12 cellular contexts compared by ENCODE assay signal in genomic region chr7:41695661-41696322, GRCh38. TPM values are rescaled to one million over a fixed set of nuclear protein-coding genes. Genes with fewer than 3 reads are reported as not detected.
DNase-seq lines count a peak whose midpoint lies in the region; ATAC-seq and TF ChIP-seq lines count a peak whose summit lies in the region.
"Had no signal": no experiment of that assay in that cellular context is flagged by ENCODE, and none has a peak within 500 bp of the region (broad histone marks: within the 10 kb centered on the region; RNA-seq: fewer than 3 reads in every experiment).

No MANE protein-coding gene starts in this region.

- H3K36me3 Mint-ChIP-seq in stimulated activated naive B cell treated with anti-CD40 and anti-IgM and Interleukin-4, amounts not matched to agents 10 μg/mL and 1 μg/mL and 100 μg/mL, for 72 hours, result no peaks in the 10 kb centered on the region
- H3K36me3 Mint-ChIP-seq: activated CD4-positive, alpha-beta memory T cell treated with anti-CD3 and anti-CD28 coated beads for 36 hours had no signal

- POLR2A ChIA-PET in SK-N-SH (lab: Yijun Ruan, JAX), result no interaction called here

- H3K9ac ChIP-seq in SK-N-SH (peak overlapping the region; percentile 85), neural cell (ENCODE audit: low read length) (no peak overlapping the region)

- H4K20me1 ChIP-seq in SK-N-SH (ENCODE audit: insufficient read depth) (peaks cover 86% of the 10 kb centered on the region), neural cell (ENCODE audit: insufficient read depth) (no peaks in the 10 kb centered on the region)

- no peaks in the 10 kb centered on the region for H3K9me3 Mint-ChIP-seq in stimulated activated naive B cell treated with anti-CD40 and anti-IgM and Interleukin-4, amounts not matched to agents 10 μg/mL and 1 μg/mL and 100 μg/mL, for 72 hours
- H3K9me3 Mint-ChIP-seq: activated CD4-positive, alpha-beta memory T cell treated with anti-CD3 and anti-CD28 coated beads for 36 hours had no signal

- H2AFZ ChIP-seq in SK-N-SH (ENCODE audit: low read depth) (no peak overlapping the region), neural cell (ENCODE audit: low read depth, low read length) (no peak overlapping the region)

- H3F3A ChIP-seq in SK-N-SH (replicated peaks; ENCODE audit: insufficient read depth), result peaks cover 73% of the 10 kb centered on the region
- H3F3A ChIP-seq in neural cell (ENCODE audit: insufficient read depth, low read length, poor library complexity, severe bottlenecking), result no peaks in the 10 kb centered on the region

- H3K27ac Mint-ChIP-seq in stimulated activated naive B cell treated with anti-CD40 and anti-IgM and Interleukin-4, amounts not matched to agents 10 μg/mL and 1 μg/mL and 100 μg/mL, for 72 hours, result no peak overlapping the region
- H3K27ac Mint-ChIP-seq: activated CD4-positive, alpha-beta memory T cell treated with anti-CD3 and anti-CD28 coated beads for 36 hours had no signal

- 66% methylated on average over 13 of the region's 13 CpGs for WGBS in SK-N-SH (ENCODE audit: low lambda C conversion rate)
- WGBS in aorta, 2 donors, result 3 to 5% methylated on average over 13 of the region's 13 CpGs

- H3K27me3 ChIP-seq in SK-N-SH (ENCODE audit: insufficient read depth) (no peaks in the 10 kb centered on the region), neural cell (ENCODE audit: insufficient read depth, low read depth, low read length) (peaks cover 31% of the 10 kb centered on the region), aorta (ENCODE audit: control insufficient read depth in 1 of 2, insufficient read depth in 2 of 2, low read length in 1 of 2) (no peaks in the 10 kb centered on the region)

- H3K9me3 ChIP-seq in SK-N-SH (no peaks in the 10 kb centered on the region), neural cell (ENCODE audit: low read length) (no peaks in the 10 kb centered on the region), aorta (ENCODE audit: control insufficient read depth, low read length) (no peaks in the 10 kb centered on the region)

- H3K27me3 Mint-ChIP-seq in stimulated activated naive B cell treated with anti-CD40 and anti-IgM and Interleukin-4, amounts not matched to agents 10 μg/mL and 1 μg/mL and 100 μg/mL, for 72 hours, result peaks cover 37 to 49% of the 10 kb centered on the region in 2 donors

- H3K4me2 ChIP-seq in SK-N-SH, result peak overlapping the region; percentile 94
- H3K4me2 ChIP-seq in neural cell (ENCODE audit: low read length), result no peak overlapping the region

- TF ChIP-seq CTCF in SK-N-SH (IDR thresholded peaks at IDR 0.05), result no peak
- TF ChIP-seq CTCF in neural cell (IDR thresholded peaks at IDR 0.05; ENCODE audit: poor library complexity, severe bottlenecking), result no peak

- peaks cover 15 to 23% of the 10 kb centered on the region in 2 donors for H3K4me1 Mint-ChIP-seq in stimulated activated naive B cell treated with anti-CD40 and anti-IgM and Interleukin-4, amounts not matched to agents 10 μg/mL and 1 μg/mL and 100 μg/mL, for 72 hours

- DNase-seq in SK-N-SH (no peak), fibroblast of gingiva (ENCODE audit: low read depth) (peak; percentile 75), aorta (no peak), islet precursor cell (no peak), SK-N-DZ (ENCODE audit: low spot score) (no peak)
- no peak for DNase-seq in stimulated activated naive B cell treated with anti-CD40 and anti-IgM and Interleukin-4, amounts not matched to agents 10 μg/mL and 1 μg/mL and 100 μg/mL, for 72 hours
- DNase-seq: NCI-H1436; stimulated activated CD4-positive, alpha-beta T cell treated with anti-CD3 and anti-CD28 coated beads, Interleukin-4, amount 100 ng/mL, for 4 hours had no signal

- H3K4me3 ChIP-seq in SK-N-SH (ENCODE audit: low read depth in 2 of 2, low read length in 1 of 2) (peak overlapping the region; percentile 58 to 90; a peak in 3 of 4 replicates), neural cell (ENCODE audit: low read length) (peak overlapping the region; percentile 62), aorta (ENCODE audit: low read length in 2 of 2) (peak overlapping the region; percentile 63 to 91)

- no peak overlapping the region for H3K4me3 Mint-ChIP-seq in stimulated activated naive B cell treated with anti-CD40 and anti-IgM and Interleukin-4, amounts not matched to agents 10 μg/mL and 1 μg/mL and 100 μg/mL, for 72 hours
- H3K4me3 Mint-ChIP-seq: activated CD4-positive, alpha-beta memory T cell treated with anti-CD3 and anti-CD28 coated beads for 36 hours had no signal

- H3K4me1 ChIP-seq in SK-N-SH (ENCODE audit: control insufficient read depth in 1 of 2, insufficient read depth in 2 of 2, low read depth in 1 of 2, low read length in 1 of 2), result peaks cover 12 to 28% of the 10 kb centered on the region in 2 experiments; a peak in 3 of 4 replicates
- peaks cover 11 to 25% of the 10 kb centered on the region in 2 donors for H3K4me1 ChIP-seq in aorta (ENCODE audit: control insufficient read depth in 1 of 2, insufficient read depth in 2 of 2, low read length in 2 of 2)

- no peaks in the 10 kb centered on the region for H3K9me2 ChIP-seq in SK-N-SH
- no peaks in the 10 kb centered on the region for H3K9me2 ChIP-seq in neural cell (ENCODE audit: insufficient read depth, low read length)

- H3K36me3 ChIP-seq in SK-N-SH (replicated peaks in 1 of 2; ENCODE audit: control insufficient read depth in 1 of 2, insufficient read depth in 2 of 2, low read length in 1 of 2) (peaks cover 84 to 88% of the 10 kb centered on the region in 2 experiments), neural cell (ENCODE audit: insufficient read depth, low read length) (no peaks in the 10 kb centered on the region), aorta (ENCODE audit: control insufficient read depth in 1 of 2, insufficient read depth in 2 of 2, low read length in 1 of 2) (peaks cover 0 to 1% of the 10 kb centered on the region in 2 donors)

- no peak for TF ChIP-seq EP300 in SK-N-SH (IDR thresholded peaks at IDR 0.05; ENCODE audit: borderline replicate concordance in 1 of 2, low read depth in 1 of 2, low read length in 1 of 2)
- no peak for TF ChIP-seq EP300 in neural cell (conservative IDR thresholded peaks at IDR 0.05; ENCODE audit: poor library complexity, severe bottlenecking)

- H3K27ac ChIP-seq in SK-N-SH (ENCODE audit: low read depth in 2 of 2, low read length in 1 of 2) (peak overlapping the region; percentile 54 to 92; a peak in 3 of 4 replicates), neural cell (ENCODE audit: low read length) (no peak overlapping the region), aorta (ENCODE audit: low read depth in 1 of 2, low read length in 2 of 2) (peak overlapping the region; percentile 89 to 95)
- H3K27ac ChIP-seq: 22Rv1 had no signal

- CTCF ChIA-PET in SK-N-SH (lab: Yijun Ruan, JAX), result interaction anchor here (0.6 to 5.6 kb wide), 49 partner anchors 10 to 1562 kb away, joined by 3 to 148 read pairs (median 4); partner anchors contain the start of genes INHBA and MPLKIP

- intact Hi-C loops in aorta (cut with DNase I), result loop anchor here (5.0 to 10.0 kb wide), 5 partner anchors 123 to 933 kb away; no protein-coding TSS in a partner anchor

- ATAC-seq in SK-N-SH treated with all-trans-retinoic acid at 6 μM for 48 hours, result no peak
- peak; percentile 51 for ATAC-seq in aorta (ENCODE audit: low FRiP score)
- no peak for ATAC-seq in stimulated activated naive B cell treated with anti-CD40 and anti-IgM and Interleukin-4, amounts not matched to agents 10 μg/mL and 1 μg/mL and 100 μg/mL, for 72 hours (replicated peaks)

- H3K79me2 ChIP-seq in SK-N-SH (ENCODE audit: insufficient read depth), result peaks cover 100% of the 10 kb centered on the region
- no peaks in the 10 kb centered on the region for H3K79me2 ChIP-seq in neural cell (replicated peaks; ENCODE audit: insufficient read depth, low read length)

- TF ChIP-seq RAD21 in SK-N-SH (IDR thresholded peaks at IDR 0.05; ENCODE audit: low read length), result no peak
- no peak for TF ChIP-seq RAD21 in neural cell (conservative IDR thresholded peaks at IDR 0.05)

TF ChIP-seq in SK-N-SH, 30 proteins besides CTCF, POLR2A, EP300 and RAD21:
- TF ChIP-seq MAX (IDR thresholded peaks at IDR 0.05; ENCODE audit: low read depth) (peak; percentile 32; the same call in 1 of the 2 replicates), POLR2AphosphoS5 (IDR thresholded peaks at IDR 0.05; ENCODE audit: low read depth, low read length) (no peak; the same call in 1 of the 2 replicates), FOSL2 (IDR thresholded peaks at IDR 0.05; ENCODE audit: borderline replicate concordance, low read depth) (0 out of 2 replicates have a peak, but pooled peaks have one; percentile 22), JUND (IDR thresholded peaks at IDR 0.05) (peak; percentile 48; the same call in 1 of the 2 replicates)
TF ChIP-seq in SK-N-SH: peak in this region for 3.

TF ChIP-seq in SK-N-SH treated with all-trans-retinoic acid at 6 μM for 48 hours, 23 proteins besides CTCF, POLR2A, EP300 and RAD21 (continues in another document):
- no peak for TF ChIP-seq PPARA (CRISPR knock-in tag; IDR thresholded peaks at IDR 0.05; ENCODE audit: borderline replicate concordance)

TF ChIP-seq in neural cell, 6 proteins besides CTCF, POLR2A, EP300 and RAD21:
- TF ChIP-seq TAF1 (IDR thresholded peaks at IDR 0.05; ENCODE audit: low read depth) (no peak), SMC3 (conservative IDR thresholded peaks at IDR 0.05; ENCODE audit: poor library complexity) (no peak)

RNA-seq across cellular contexts. Expression of gene INHBA, which starts 7.1 kb away (rescaled TPM):
- polyA plus RNA-seq in SK-N-SH (2012; rRNA removed) (81.0 and 110 TPM in 2 replicates), neural cell (0.19 and 0.30 TPM in 2 replicates), aorta (10 to 100 TPM; 22.9 to 23.7 TPM)
- 68.9 and 78.0 TPM in 2 replicates for polyA plus RNA-seq in SK-N-SH (2012; cell fraction: cytosol; rRNA removed)
- polyA plus RNA-seq in SK-N-SH (2012; cell fraction: nucleus; rRNA removed), result 100 and 120 TPM in 2 replicates
- 0.24 and 0.35 TPM in 2 replicates for polyA minus RNA-seq in neural cell
- 10 to 100 TPM; 30.8 to 73.3 TPM for total RNA-seq in aorta
- not detected in 2 replicates for polyA plus RNA-seq in SK-N-DZ (2014; cell fraction: cytosol; rRNA removed)
- polyA plus RNA-seq in SK-N-DZ (2014; cell fraction: nucleus; rRNA removed), result not detected in 2 replicates
- total RNA-seq: activated CD4-positive, alpha-beta memory T cell treated with anti-CD3 and anti-CD28 coated beads for 36 hours had no signal

Comparison
In these comparisons a context has a peak if more than half of its experiments do, and no peak if none do; other contexts are left out.
1. RNA of gene INHBA, which starts 7.1 kb away (polyA plus RNA-seq): 68.9 to 120 TPM in SK-N-SH and 22.9 to 23.7 TPM in aorta; 0.19 to 0.30 TPM in neural cell; every median in the first group is over 10 times any median in the second.
2. Peak in every context shown above with its lines, with median percentiles within 50 percentile points of each other: H3K4me3 ChIP-seq.